ENCODE assay signal across 3 cellular contexts in the genomic region with DNA sequence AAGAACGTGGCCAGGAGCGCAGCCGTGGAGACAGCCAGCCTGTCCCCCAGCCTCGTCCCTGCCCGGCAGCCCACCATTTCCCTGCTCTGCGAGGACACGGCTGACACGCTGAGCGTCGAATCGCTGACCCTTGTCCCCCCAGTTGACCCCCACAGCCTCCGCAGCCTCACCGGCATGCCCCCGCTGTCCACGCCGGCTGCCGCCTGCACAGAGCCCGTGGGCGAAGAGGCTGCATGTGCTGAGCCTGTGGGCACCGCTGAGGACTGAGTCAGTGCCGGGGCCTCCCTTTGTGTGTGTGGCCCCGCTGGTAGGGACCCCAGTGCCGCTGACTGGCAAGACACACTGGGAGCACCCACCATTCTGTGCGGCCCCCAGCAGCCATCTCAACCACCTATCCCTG.
TF ChIP-seq lines count a peak whose summit lies in the region.

No MANE protein-coding gene starts in this region.

TF ChIP-seq in HepG2, 621 proteins besides CTCF, POLR2A, EP300 and RAD21 (continued from another document):
- peak; percentile 10; the same call in 1 of the 2 replicates for TF ChIP-seq ZNF768 (CRISPR knock-in tag; IDR thresholded peaks at IDR 0.05)
- TF ChIP-seq, protein P1, sequence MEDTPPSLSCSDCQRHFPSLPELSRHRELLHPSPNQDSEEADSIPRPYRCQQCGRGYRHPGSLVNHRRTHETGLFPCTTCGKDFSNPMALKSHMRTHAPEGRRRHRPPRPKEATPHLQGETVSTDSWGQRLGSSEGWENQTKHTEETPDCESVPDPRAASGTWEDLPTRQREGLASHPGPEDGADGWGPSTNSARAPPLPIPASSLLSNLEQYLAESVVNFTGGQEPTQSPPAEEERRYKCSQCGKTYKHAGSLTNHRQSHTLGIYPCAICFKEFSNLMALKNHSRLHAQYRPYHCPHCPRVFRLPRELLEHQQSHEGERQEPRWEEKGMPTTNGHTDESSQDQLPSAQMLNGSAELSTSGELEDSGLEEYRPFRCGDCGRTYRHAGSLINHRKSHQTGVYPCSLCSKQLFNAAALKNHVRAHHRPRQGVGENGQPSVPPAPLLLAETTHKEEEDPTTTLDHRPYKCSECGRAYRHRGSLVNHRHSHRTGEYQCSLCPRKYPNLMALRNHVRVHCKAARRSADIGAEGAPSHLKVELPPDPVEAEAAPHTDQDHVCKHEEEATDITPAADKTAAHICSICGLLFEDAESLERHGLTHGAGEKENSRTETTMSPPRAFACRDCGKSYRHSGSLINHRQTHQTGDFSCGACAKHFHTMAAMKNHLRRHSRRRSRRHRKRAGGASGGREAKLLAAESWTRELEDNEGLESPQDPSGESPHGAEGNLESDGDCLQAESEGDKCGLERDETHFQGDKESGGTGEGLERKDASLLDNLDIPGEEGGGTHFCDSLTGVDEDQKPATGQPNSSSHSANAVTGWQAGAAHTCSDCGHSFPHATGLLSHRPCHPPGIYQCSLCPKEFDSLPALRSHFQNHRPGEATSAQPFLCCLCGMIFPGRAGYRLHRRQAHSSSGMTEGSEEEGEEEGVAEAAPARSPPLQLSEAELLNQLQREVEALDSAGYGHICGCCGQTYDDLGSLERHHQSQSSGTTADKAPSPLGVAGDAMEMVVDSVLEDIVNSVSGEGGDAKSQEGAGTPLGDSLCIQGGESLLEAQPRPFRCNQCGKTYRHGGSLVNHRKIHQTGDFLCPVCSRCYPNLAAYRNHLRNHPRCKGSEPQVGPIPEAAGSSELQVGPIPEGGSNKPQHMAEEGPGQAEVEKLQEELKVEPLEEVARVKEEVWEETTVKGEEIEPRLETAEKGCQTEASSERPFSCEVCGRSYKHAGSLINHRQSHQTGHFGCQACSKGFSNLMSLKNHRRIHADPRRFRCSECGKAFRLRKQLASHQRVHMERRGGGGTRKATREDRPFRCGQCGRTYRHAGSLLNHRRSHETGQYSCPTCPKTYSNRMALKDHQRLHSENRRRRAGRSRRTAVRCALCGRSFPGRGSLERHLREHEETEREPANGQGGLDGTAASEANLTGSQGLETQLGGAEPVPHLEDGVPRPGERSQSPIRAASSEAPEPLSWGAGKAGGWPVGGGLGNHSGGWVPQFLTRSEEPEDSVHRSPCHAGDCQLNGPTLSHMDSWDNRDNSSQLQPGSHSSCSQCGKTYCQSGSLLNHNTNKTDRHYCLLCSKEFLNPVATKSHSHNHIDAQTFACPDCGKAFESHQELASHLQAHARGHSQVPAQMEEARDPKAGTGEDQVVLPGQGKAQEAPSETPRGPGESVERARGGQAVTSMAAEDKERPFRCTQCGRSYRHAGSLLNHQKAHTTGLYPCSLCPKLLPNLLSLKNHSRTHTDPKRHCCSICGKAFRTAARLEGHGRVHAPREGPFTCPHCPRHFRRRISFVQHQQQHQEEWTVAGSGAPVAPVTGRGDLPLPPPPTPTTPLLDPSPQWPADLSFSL (CRISPR knock-in tag; IDR thresholded peaks at IDR 0.05) = no peak

TF ChIP-seq in WTC11, 78 proteins besides CTCF, POLR2A, EP300 and RAD21 (continues in another document):
- TF ChIP-seq, protein P2, sequence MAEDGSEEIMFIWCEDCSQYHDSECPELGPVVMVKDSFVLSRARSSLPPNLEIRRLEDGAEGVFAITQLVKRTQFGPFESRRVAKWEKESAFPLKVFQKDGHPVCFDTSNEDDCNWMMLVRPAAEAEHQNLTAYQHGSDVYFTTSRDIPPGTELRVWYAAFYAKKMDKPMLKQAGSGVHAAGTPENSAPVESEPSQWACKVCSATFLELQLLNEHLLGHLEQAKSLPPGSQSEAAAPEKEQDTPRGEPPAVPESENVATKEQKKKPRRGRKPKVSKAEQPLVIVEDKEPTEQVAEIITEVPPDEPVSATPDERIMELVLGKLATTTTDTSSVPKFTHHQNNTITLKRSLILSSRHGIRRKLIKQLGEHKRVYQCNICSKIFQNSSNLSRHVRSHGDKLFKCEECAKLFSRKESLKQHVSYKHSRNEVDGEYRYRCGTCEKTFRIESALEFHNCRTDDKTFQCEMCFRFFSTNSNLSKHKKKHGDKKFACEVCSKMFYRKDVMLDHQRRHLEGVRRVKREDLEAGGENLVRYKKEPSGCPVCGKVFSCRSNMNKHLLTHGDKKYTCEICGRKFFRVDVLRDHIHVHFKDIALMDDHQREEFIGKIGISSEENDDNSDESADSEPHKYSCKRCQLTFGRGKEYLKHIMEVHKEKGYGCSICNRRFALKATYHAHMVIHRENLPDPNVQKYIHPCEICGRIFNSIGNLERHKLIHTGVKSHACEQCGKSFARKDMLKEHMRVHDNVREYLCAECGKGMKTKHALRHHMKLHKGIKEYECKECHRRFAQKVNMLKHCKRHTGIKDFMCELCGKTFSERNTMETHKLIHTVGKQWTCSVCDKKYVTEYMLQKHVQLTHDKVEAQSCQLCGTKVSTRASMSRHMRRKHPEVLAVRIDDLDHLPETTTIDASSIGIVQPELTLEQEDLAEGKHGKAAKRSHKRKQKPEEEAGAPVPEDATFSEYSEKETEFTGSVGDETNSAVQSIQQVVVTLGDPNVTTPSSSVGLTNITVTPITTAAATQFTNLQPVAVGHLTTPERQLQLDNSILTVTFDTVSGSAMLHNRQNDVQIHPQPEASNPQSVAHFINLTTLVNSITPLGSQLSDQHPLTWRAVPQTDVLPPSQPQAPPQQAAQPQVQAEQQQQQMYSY (CRISPR knock-in tag; IDR thresholded peaks at IDR 0.05) = no peak
- TF ChIP-seq, protein P3, sequence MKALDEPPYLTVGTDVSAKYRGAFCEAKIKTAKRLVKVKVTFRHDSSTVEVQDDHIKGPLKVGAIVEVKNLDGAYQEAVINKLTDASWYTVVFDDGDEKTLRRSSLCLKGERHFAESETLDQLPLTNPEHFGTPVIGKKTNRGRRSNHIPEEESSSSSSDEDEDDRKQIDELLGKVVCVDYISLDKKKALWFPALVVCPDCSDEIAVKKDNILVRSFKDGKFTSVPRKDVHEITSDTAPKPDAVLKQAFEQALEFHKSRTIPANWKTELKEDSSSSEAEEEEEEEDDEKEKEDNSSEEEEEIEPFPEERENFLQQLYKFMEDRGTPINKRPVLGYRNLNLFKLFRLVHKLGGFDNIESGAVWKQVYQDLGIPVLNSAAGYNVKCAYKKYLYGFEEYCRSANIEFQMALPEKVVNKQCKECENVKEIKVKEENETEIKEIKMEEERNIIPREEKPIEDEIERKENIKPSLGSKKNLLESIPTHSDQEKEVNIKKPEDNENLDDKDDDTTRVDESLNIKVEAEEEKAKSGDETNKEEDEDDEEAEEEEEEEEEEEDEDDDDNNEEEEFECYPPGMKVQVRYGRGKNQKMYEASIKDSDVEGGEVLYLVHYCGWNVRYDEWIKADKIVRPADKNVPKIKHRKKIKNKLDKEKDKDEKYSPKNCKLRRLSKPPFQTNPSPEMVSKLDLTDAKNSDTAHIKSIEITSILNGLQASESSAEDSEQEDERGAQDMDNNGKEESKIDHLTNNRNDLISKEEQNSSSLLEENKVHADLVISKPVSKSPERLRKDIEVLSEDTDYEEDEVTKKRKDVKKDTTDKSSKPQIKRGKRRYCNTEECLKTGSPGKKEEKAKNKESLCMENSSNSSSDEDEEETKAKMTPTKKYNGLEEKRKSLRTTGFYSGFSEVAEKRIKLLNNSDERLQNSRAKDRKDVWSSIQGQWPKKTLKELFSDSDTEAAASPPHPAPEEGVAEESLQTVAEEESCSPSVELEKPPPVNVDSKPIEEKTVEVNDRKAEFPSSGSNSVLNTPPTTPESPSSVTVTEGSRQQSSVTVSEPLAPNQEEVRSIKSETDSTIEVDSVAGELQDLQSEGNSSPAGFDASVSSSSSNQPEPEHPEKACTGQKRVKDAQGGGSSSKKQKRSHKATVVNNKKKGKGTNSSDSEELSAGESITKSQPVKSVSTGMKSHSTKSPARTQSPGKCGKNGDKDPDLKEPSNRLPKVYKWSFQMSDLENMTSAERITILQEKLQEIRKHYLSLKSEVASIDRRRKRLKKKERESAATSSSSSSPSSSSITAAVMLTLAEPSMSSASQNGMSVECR (CRISPR knock-in tag; IDR thresholded peaks at IDR 0.05; ENCODE audit: borderline replicate concordance) = no peak
- TF ChIP-seq ZNF416 (CRISPR knock-in tag; IDR thresholded peaks at IDR 0.05) = no peak

TF ChIP-seq in HEK293T, 16 proteins besides CTCF, POLR2A, EP300 and RAD21 (continued from another document):
- no peak for TF ChIP-seq CTBP1 (IDR thresholded peaks at IDR 0.05; ENCODE audit: borderline replicate concordance)
